In genomic region chr19:39677931-39678889, GRCh38 we compare ENCODE assay signal across 12 cellular contexts. TPM values are rescaled to one million over a fixed set of nuclear protein-coding genes. Genes with fewer than 3 reads are reported as not detected.
DNase-seq lines count a peak whose midpoint lies in the region; ATAC-seq and TF ChIP-seq lines count a peak whose summit lies in the region.
"Had no signal": no experiment of that assay in that cellular context is flagged by ENCODE, and none has a peak within 500 bp of the region (broad histone marks: within the 10 kb centered on the region; RNA-seq: fewer than 3 reads in every experiment).

No MANE protein-coding gene starts in this region.

- peaks cover 0 to 5% (median 0%) of the 10 kb centered on the region in 7 donors for H3K27me3 ChIP-seq in heart right ventricle
- H3K27me3 ChIP-seq: esophagus squamous epithelium had no signal

- intact Hi-C loops in heart right ventricle (cut with DNase I), result loop anchor here in 2 of 10 donors (5.0 to 10.0 kb wide), 2 partner anchors 123 to 126 kb away; no protein-coding TSS in a partner anchor

- H3K4me1 ChIP-seq in heart right ventricle, result peaks cover 0 to 34% (median 18%) of the 10 kb centered on the region in 9 donors

- peak overlapping the region in 4 of 10 donors; percentile 10 to 70 (median 32) for H3K27ac ChIP-seq in heart right ventricle

- H3K4me3 ChIP-seq in heart right ventricle, result no peak overlapping the region

- no peaks in the 10 kb centered on the region for H3K9me3 ChIP-seq in heart right ventricle
- H3K9me3 ChIP-seq: esophagus squamous epithelium had no signal

- TF ChIP-seq CTCF in heart right ventricle (IDR thresholded peaks at IDR 0.05) (no peak), GM10266 (IDR thresholded peaks at IDR 0.05; ENCODE audit: control insufficient read depth, insufficient read depth, low read depth, missing control alignments) (no peak)

- 67% methylated on average over 10 of the region's 10 CpGs for WGBS in heart right ventricle, 2 donors

- H3K36me3 ChIP-seq in heart right ventricle, result no peaks in the 10 kb centered on the region
- H3K36me3 ChIP-seq: esophagus squamous epithelium had no signal

- DNase-seq in ACHN, result peak; percentile 1
- peak; percentile 77 for DNase-seq in H4 (ENCODE audit: low spot score)
- peak; percentile 55 for DNase-seq in RPMI7951 (ENCODE audit: low read depth)
- no peak for DNase-seq in heart right ventricle
- DNase-seq in GM10266 (ENCODE audit: extremely low spot score), result no peak
- DNase-seq: esophagus squamous epithelium, NCI-H1048, nucleus accumbens had no signal

- in situ Hi-C loops in ACHN (cut with HindIII; ENCODE audit: low pct_ligation_motif_present, low pct_unique_long_range_greater_than_20kb, low sequenced_read_pairs), result no loop called here

- peak in 6 of 8 donors; percentile 49 to 84 (median 64) for ATAC-seq in heart right ventricle
- no peak for ATAC-seq in GM19023 (IDR thresholded peaks at IDR 0.05; ENCODE audit: unreplicated experiment)
- ATAC-seq in GM21717 (IDR thresholded peaks at IDR 0.05; ENCODE audit: unreplicated experiment), result no peak
- no peak for ATAC-seq in GM19463 (IDR thresholded peaks at IDR 0.05; ENCODE audit: unreplicated experiment)

RNA-seq across cellular contexts. Expression of gene LGALS16, which starts 22.5 kb away (rescaled TPM):
- not detected in 2 replicates for total RNA-seq in H4 (2014; rRNA removed; shearing (Covaris generic))
- total RNA-seq in RPMI7951 (2014; rRNA removed; shearing (Covaris generic)), result not detected in 2 replicates
- total RNA-seq in heart right ventricle, result not detected
- polyA plus RNA-seq in heart right ventricle, result not detected
- total RNA-seq: activated CD8-positive, alpha-beta memory T cell treated with anti-CD3 and anti-CD28 coated beads for 36 hours; esophagus squamous epithelium had no signal

RNA-seq across cellular contexts. Expression of gene LGALS14, which starts 26.1 kb away (rescaled TPM):
- total RNA-seq in H4 (2014; rRNA removed; shearing (Covaris generic)), result not detected in 2 replicates
- total RNA-seq in RPMI7951 (2014; rRNA removed; shearing (Covaris generic)), result not detected in 2 replicates
- not detected for total RNA-seq in heart right ventricle
- not detected for polyA plus RNA-seq in heart right ventricle
- total RNA-seq: activated CD8-positive, alpha-beta memory T cell treated with anti-CD3 and anti-CD28 coated beads for 36 hours; esophagus squamous epithelium had no signal

RNA-seq across cellular contexts. Expression of gene CLC, which starts 59.6 kb away (rescaled TPM):
- 0.37 TPM in 1 of 2 replicates, not detected in the other for total RNA-seq in H4 (2014; rRNA removed; shearing (Covaris generic))
- total RNA-seq in RPMI7951 (2014; rRNA removed; shearing (Covaris generic)), result not detected in 2 replicates
- total RNA-seq in heart right ventricle, result 1 to 10 TPM in 1 of 10 donors, under 1 TPM in 1, not detected in 8; 0.47 to 8.9 TPM
- polyA plus RNA-seq in heart right ventricle, result not detected
- total RNA-seq: activated CD8-positive, alpha-beta memory T cell treated with anti-CD3 and anti-CD28 coated beads for 36 hours; esophagus squamous epithelium had no signal

Comparison
In these comparisons a context has a peak if more than half of its experiments do, and no peak if none do; other contexts are left out.
1. DNase-seq: peak in ACHN (single experiment), H4 (single experiment) and RPMI7951 (single experiment); none in heart right ventricle (0 of 2) and GM10266 (single experiment).
2. ATAC-seq: peak in heart right ventricle (6 of 8); none in GM19023 (single experiment), GM21717 (single experiment) and GM19463 (single experiment).